In the genomic region with DNA sequence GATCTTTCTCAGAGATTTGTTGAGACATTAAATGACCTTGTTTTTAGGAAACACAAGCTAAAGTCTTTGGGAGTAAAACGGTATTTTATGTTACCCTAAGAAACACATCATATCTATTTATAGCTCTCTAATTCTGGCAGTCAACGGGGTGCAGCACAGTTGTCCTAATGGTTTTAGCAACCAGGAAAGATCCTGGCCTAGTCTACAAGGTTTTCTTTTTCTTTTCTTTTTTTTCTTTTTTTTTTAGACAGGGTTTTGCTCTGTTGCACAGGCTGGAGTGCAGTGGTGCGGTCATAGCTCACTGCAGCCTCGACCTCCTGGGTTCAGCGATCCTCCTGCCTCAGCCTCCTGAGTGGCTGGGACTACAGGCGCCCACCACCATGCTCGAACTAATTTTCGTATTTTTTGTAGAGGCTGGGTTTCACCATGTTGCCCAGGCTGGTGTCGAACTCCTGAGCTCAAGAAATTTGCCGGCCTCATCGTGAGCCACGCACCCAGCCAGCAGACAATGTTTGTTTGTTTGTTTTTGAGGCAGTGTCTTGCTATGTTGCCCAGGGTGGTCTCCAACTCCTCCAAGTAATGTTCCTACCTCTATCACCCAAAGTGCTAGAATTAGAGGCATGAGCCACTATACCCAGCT, we compare ENCODE assay signal across 8 cellular contexts. TPM values are rescaled to one million over a fixed set of nuclear protein-coding genes. Genes with fewer than 3 reads are reported as not detected.
DNase-seq lines count a peak whose midpoint lies in the region; ATAC-seq, FAIRE-seq and TF ChIP-seq lines count a peak whose summit lies in the region.
"Had no signal": no experiment of that assay in that cellular context is flagged by ENCODE, and none has a peak within 500 bp of the region (broad histone marks: within the 10 kb centered on the region; RNA-seq: fewer than 3 reads in every experiment).

No MANE protein-coding gene starts in this region.

- H3K9ac ChIP-seq in keratinocyte (ENCODE audit: control insufficient read depth, extremely low read depth, insufficient read depth, low read length), result no peak overlapping the region

- no peak for FAIRE-seq in keratinocyte (lab: Jason Lieb, UNC)
- FAIRE-seq: TTC549 had no signal

- intact Hi-C loops in ascending aorta (cut with DNase I), result loop anchor here (1.0 to 5.0 kb wide), 4 partner anchors 17 to 396 kb away; partner anchors contain the start of genes HSPB6, PROSER3, ZNF146 and ZNF565

- H3K27ac ChIP-seq in ascending aorta (peak overlapping the region; percentile 99 to 100), keratinocyte (ENCODE audit: control insufficient read depth, insufficient read depth, low read length) (no peak overlapping the region), temporal lobe (ENCODE audit: low read depth, low read length) (peak overlapping the region; percentile 65)

- dilution Hi-C loops in keratinocyte (cut with MboI; ENCODE audit: extremely low pct_ligation_motif_present, low sequenced_read_pairs), result no loop called here

- H3K27me3 ChIP-seq in ascending aorta, result no peaks in the 10 kb centered on the region
- no peaks in the 10 kb centered on the region for H3K27me3 ChIP-seq in keratinocyte (ENCODE audit: control insufficient read depth, extremely low read depth, insufficient read depth, low read length)

- no peaks in the 10 kb centered on the region for H3K79me2 ChIP-seq in keratinocyte (ENCODE audit: control insufficient read depth, insufficient read depth, low read length)

- no peak for ATAC-seq in HG03571 (IDR thresholded peaks at IDR 0.05; ENCODE audit: unreplicated experiment)
- ATAC-seq: effector memory CD8-positive, alpha-beta T cell had no signal

- H3K9me3 ChIP-seq in ascending aorta (no peaks in the 10 kb centered on the region), keratinocyte (ENCODE audit: control insufficient read depth, low read depth, low read length) (no peaks in the 10 kb centered on the region)

- DNase-seq in ascending aorta (ENCODE audit: low spot score in 2 of 2), result no peak
- no peak for DNase-seq in keratinocyte (ENCODE audit: low read depth, low spot score)
- DNase-seq in DMS153 treated with DMSO at 0.1 percent for 48 hours (lab: John Stamatoyannopoulos, UW; ENCODE audit: unreplicated experiment), result no peak
- no peak for DNase-seq in NCI-H524 treated with DMSO at 0.1 percent for 48 hours (lab: John Stamatoyannopoulos, UW)
- DNase-seq: effector memory CD8-positive, alpha-beta T cell had no signal

- peak overlapping the region; percentile 74 to 96 for H3K4me3 ChIP-seq in ascending aorta
- H3K4me3 ChIP-seq in keratinocyte (ENCODE audit: control insufficient read depth in 2 of 3, extremely low read depth in 1 of 3, insufficient read depth in 2 of 3, low read depth in 1 of 3, low read length in 3 of 3), result no peak overlapping the region

- peaks cover 10% of the 10 kb centered on the region for H4K20me1 ChIP-seq in keratinocyte (ENCODE audit: control insufficient read depth, extremely low read depth, insufficient read depth, low read length)

- peaks cover 2% of the 10 kb centered on the region for H3K9me1 ChIP-seq in keratinocyte (ENCODE audit: control insufficient read depth, extremely low read depth, insufficient read depth, low read length)

- H3K4me2 ChIP-seq in keratinocyte (ENCODE audit: control insufficient read depth, extremely low read depth, insufficient read depth, low read depth, low read length), result peak overlapping the region; percentile 62

- H3K4me1 ChIP-seq in ascending aorta (peaks cover 4 to 17% of the 10 kb centered on the region in 2 donors), keratinocyte (ENCODE audit: control insufficient read depth, extremely low read depth, insufficient read depth, low read length) (peaks cover 41% of the 10 kb centered on the region)

- no peak overlapping the region for H2AFZ ChIP-seq in keratinocyte (ENCODE audit: control insufficient read depth, low read length)

- TF ChIP-seq CTCF in ascending aorta (IDR thresholded peaks at IDR 0.05) (no peak), keratinocyte (optimal IDR thresholded peaks at IDR 0.05 in 1 of 3, IDR thresholded peaks at IDR 0.05 in 1 of 3, conservative IDR thresholded peaks at IDR 0.05 in 1 of 3; ENCODE audit: extremely low read depth in 1 of 3, insufficient read depth in 2 of 3, low read length in 3 of 3) (no peak)

- peaks cover 24 to 26% of the 10 kb centered on the region in 2 donors for H3K36me3 ChIP-seq in ascending aorta
- H3K36me3 ChIP-seq in keratinocyte (ENCODE audit: control insufficient read depth in 2 of 2, extremely low read depth in 1 of 2, insufficient read depth in 2 of 2, low read length in 2 of 2), result peaks cover 11 to 28% of the 10 kb centered on the region in 2 experiments

RNA-seq across cellular contexts. Expression of gene COX7A1, which starts 0.8 kb away (rescaled TPM):
- 51.2 TPM for total RNA-seq in ascending aorta
- 1.6 to 7.1 TPM (median 2.6 TPM) in 3 replicates for polyA plus RNA-seq in keratinocyte
- 3.0 TPM for polyA plus RNA-seq in keratinocyte (2011; ENCODE audit: low read depth)
- polyA plus RNA-seq in keratinocyte (2011; cell fraction: cytosol; rRNA removed), result 3.3 and 49.1 TPM in 2 replicates
- 0.53 and 1.0 TPM in 2 replicates for polyA plus RNA-seq in keratinocyte (2011; cell fraction: nucleus; rRNA removed)
- 6.5 and 34.7 TPM in 2 replicates for polyA plus RNA-seq in keratinocyte (2012; ENCODE audit: low replicate concordance)
- polyA minus RNA-seq in keratinocyte, result 0.79 to 2.8 TPM (median 1.8 TPM) in 3 replicates
- 3.6 TPM for polyA minus RNA-seq in keratinocyte (2011; cell fraction: cytosol; rRNA and poly(A)+ RNA removed)
- not detected in 2 replicates for polyA minus RNA-seq in keratinocyte (2011; cell fraction: nucleus; rRNA and poly(A)+ RNA removed)
- 1.5 TPM for total RNA-seq in temporal lobe

RNA-seq across cellular contexts. Expression of gene CAPNS1, which starts 13.1 kb away (rescaled TPM):
- total RNA-seq in ascending aorta, result 168 TPM
- 778 to 884 TPM (median 832 TPM) in 3 replicates for polyA plus RNA-seq in keratinocyte
- 277 TPM for polyA plus RNA-seq in keratinocyte (2011; ENCODE audit: low read depth)
- 503 and 570 TPM in 2 replicates for polyA plus RNA-seq in keratinocyte (2011; cell fraction: cytosol; rRNA removed)
- polyA plus RNA-seq in keratinocyte (2011; cell fraction: nucleus; rRNA removed), result 320 and 355 TPM in 2 replicates
- 573 and 1,064 TPM in 2 replicates for polyA plus RNA-seq in keratinocyte (2012; ENCODE audit: low replicate concordance)
- polyA minus RNA-seq in keratinocyte, result 875 to 1,429 TPM (median 940 TPM) in 3 replicates
- 664 TPM for polyA minus RNA-seq in keratinocyte (2011; cell fraction: cytosol; rRNA and poly(A)+ RNA removed)
- polyA minus RNA-seq in keratinocyte (2011; cell fraction: nucleus; rRNA and poly(A)+ RNA removed), result 173 and 211 TPM in 2 replicates
- 78.7 TPM for total RNA-seq in temporal lobe

RNA-seq across cellular contexts. Expression of gene TBCB, which starts 37.7 kb away (rescaled TPM):
- total RNA-seq in ascending aorta (129 TPM), temporal lobe (274 TPM)
- 179 to 193 TPM (median 183 TPM) in 3 replicates for polyA plus RNA-seq in keratinocyte
- 27.1 TPM for polyA plus RNA-seq in keratinocyte (2011; ENCODE audit: low read depth)
- 189 and 218 TPM in 2 replicates for polyA plus RNA-seq in keratinocyte (2011; cell fraction: cytosol; rRNA removed)
- 129 and 137 TPM in 2 replicates for polyA plus RNA-seq in keratinocyte (2011; cell fraction: nucleus; rRNA removed)
- polyA plus RNA-seq in keratinocyte (2012; ENCODE audit: low replicate concordance), result 150 and 230 TPM in 2 replicates
- 111 to 205 TPM (median 156 TPM) in 3 replicates for polyA minus RNA-seq in keratinocyte
- polyA minus RNA-seq in keratinocyte (2011; cell fraction: cytosol; rRNA and poly(A)+ RNA removed), result 167 TPM
- polyA minus RNA-seq in keratinocyte (2011; cell fraction: nucleus; rRNA and poly(A)+ RNA removed), result 27.0 and 37.3 TPM in 2 replicates

RNA-seq across cellular contexts. Expression of gene POLR2I, which starts 38.3 kb away (rescaled TPM):
- total RNA-seq in ascending aorta (21.0 TPM), temporal lobe (41.8 TPM)
- polyA plus RNA-seq in keratinocyte, result 31.3 to 63.2 TPM (median 34.3 TPM) in 3 replicates
- polyA plus RNA-seq in keratinocyte (2011; ENCODE audit: low read depth), result 70.3 TPM
- polyA plus RNA-seq in keratinocyte (2011; cell fraction: cytosol; rRNA removed), result 43.2 and 86.9 TPM in 2 replicates
- 12.1 and 14.1 TPM in 2 replicates for polyA plus RNA-seq in keratinocyte (2011; cell fraction: nucleus; rRNA removed)
- 130 and 164 TPM in 2 replicates for polyA plus RNA-seq in keratinocyte (2012; ENCODE audit: low replicate concordance)
- 90.8 to 122 TPM (median 105 TPM) in 3 replicates for polyA minus RNA-seq in keratinocyte
- 149 TPM for polyA minus RNA-seq in keratinocyte (2011; cell fraction: cytosol; rRNA and poly(A)+ RNA removed)
- 15.4 and 17.1 TPM in 2 replicates for polyA minus RNA-seq in keratinocyte (2011; cell fraction: nucleus; rRNA and poly(A)+ RNA removed)

RNA-seq across cellular contexts. Expression of gene OVOL3, which starts 42.1 kb away (rescaled TPM):
- total RNA-seq in ascending aorta (not detected), temporal lobe (not detected)
- not detected in 3 replicates for polyA plus RNA-seq in keratinocyte
- not detected for polyA plus RNA-seq in keratinocyte (2011; ENCODE audit: low read depth)
- polyA plus RNA-seq in keratinocyte (2011; cell fraction: cytosol; rRNA removed), result not detected in 2 replicates
- not detected in 2 replicates for polyA plus RNA-seq in keratinocyte (2011; cell fraction: nucleus; rRNA removed)
- not detected in 2 replicates for polyA plus RNA-seq in keratinocyte (2012; ENCODE audit: low replicate concordance)
- not detected in 3 replicates for polyA minus RNA-seq in keratinocyte
- polyA minus RNA-seq in keratinocyte (2011; cell fraction: cytosol; rRNA and poly(A)+ RNA removed), result not detected
- polyA minus RNA-seq in keratinocyte (2011; cell fraction: nucleus; rRNA and poly(A)+ RNA removed), result not detected in 2 replicates

Comparison
In these comparisons a context has a peak if more than half of its experiments do, and no peak if none do; other contexts are left out.
1. H3K4me3 ChIP-seq: peak in ascending aorta (2 of 2); none in keratinocyte (0 of 3).
2. RNA of gene COX7A1, which starts 0.8 kb away (total RNA-seq): 51.2 TPM in ascending aorta (single experiment); 1.5 TPM in temporal lobe (single experiment); every median in the first group is over 10 times any median in the second.